Comparison of ENCODE assay signal across 17 cellular contexts in genomic region chr6:165728196-165728595, GRCh38.
DNase-seq lines count a peak whose midpoint lies in the region; TF ChIP-seq lines count a peak whose summit lies in the region.
"Had no signal": no experiment of that assay in that cellular context is flagged by ENCODE, and none has a peak within 500 bp of the region (broad histone marks: within the 10 kb centered on the region; RNA-seq: fewer than 3 reads in every experiment).

No MANE protein-coding gene starts in this region.

- no peak overlapping the region for H3K27ac ChIP-seq in left ventricle myocardium inferior (replicated peaks)
- H3K27ac ChIP-seq: BLaER1 treated with 17β-estradiol and CSF1 and Interleukin-3, amounts not matched to agents 10 nM and 100 nM had no signal

- H3K27me3 ChIP-seq in left ventricle myocardium inferior (ENCODE audit: low read depth): no peaks in the 10 kb centered on the region
- H3K27me3 ChIP-seq: BLaER1 treated with 17β-estradiol and CSF1 and Interleukin-3, amounts not matched to agents 10 nM and 100 nM; MG63 had no signal

- no peaks in the 10 kb centered on the region for H3K36me3 ChIP-seq in left ventricle myocardium inferior
- H3K36me3 ChIP-seq: BLaER1 treated with 17β-estradiol and CSF1 and Interleukin-3, amounts not matched to agents 10 nM and 100 nM; MG63 had no signal

- no peaks in the 10 kb centered on the region for H3K9me3 ChIP-seq in left ventricle myocardium inferior (replicated peaks)
- H3K9me3 ChIP-seq: BLaER1 treated with 17β-estradiol and CSF1 and Interleukin-3, amounts not matched to agents 10 nM and 100 nM; MG63 had no signal

- intact Hi-C loops in left ventricle myocardium inferior (cut with micrococcal nuclease): loop anchor here (2.0 kb wide), 1 partner anchor 123 kb away; no protein-coding TSS in a partner anchor

- H3K4me1 ChIP-seq in left ventricle myocardium inferior: no peaks in the 10 kb centered on the region

- no peak overlapping the region for H3K4me3 ChIP-seq in left ventricle myocardium inferior
- H3K4me3 ChIP-seq: BLaER1 treated with 17β-estradiol and CSF1 and Interleukin-3, amounts not matched to agents 10 nM and 100 nM; MG63 had no signal

- DNase-seq in DMS53 (lab: John Stamatoyannopoulos, UW) (peak; percentile 49), NCI-H526 (lab: John Stamatoyannopoulos, UW) (peak; percentile 94 to 96), cerebellum (ENCODE audit: low spot score) (peak; percentile 75), inferior parietal cortex (ENCODE audit: extremely low spot score) (peak; percentile 24), NCI-H82 treated with DMSO at 0.1 percent for 48 hours (lab: John Stamatoyannopoulos, UW; ENCODE audit: unreplicated experiment) (no peak), left ventricle myocardium inferior (no peak)
- DNase-seq in effector CD8-positive, alpha-beta T cell (lab: John Stamatoyannopoulos, UW): no peak
- DNase-seq: CD4-positive, alpha-beta T cell; COR-L47; DMS79 treated with DMSO at 0.1 percent for 48 hours; IMR-90; KG1; MG63; NCI-H2029; NK-92 treated with Interleukin-12 subunit alpha and Interleukin-12 subunit beta, amount 100 ng/mL, for 24 hours; PC-3 had no signal

- no peak for TF ChIP-seq CTCF in left ventricle myocardium inferior (IDR thresholded peaks at IDR 0.05; ENCODE audit: borderline replicate concordance)

Comparison
In these comparisons a context has a peak if more than half of its experiments do, and no peak if none do; other contexts are left out.
1. DNase-seq: peak in DMS53 (single experiment), NCI-H526 (2 of 2), cerebellum (single experiment) and inferior parietal cortex (single experiment); none in NCI-H82 treated with DMSO at 0.1 percent for 48 hours (single experiment), left ventricle myocardium inferior (single experiment) and effector CD8-positive, alpha-beta T cell (single experiment).